Comparison of ENCODE assay signal across 1 cellular context in genomic region chr7:118793552-118793951, GRCh38.
TF ChIP-seq lines count a peak whose summit lies in the region.

No MANE protein-coding gene starts in this region.

TF ChIP-seq in GM23338, 12 proteins besides CTCF, POLR2A, EP300 and RAD21 (continued from another document):
- TF ChIP-seq, protein P1, sequence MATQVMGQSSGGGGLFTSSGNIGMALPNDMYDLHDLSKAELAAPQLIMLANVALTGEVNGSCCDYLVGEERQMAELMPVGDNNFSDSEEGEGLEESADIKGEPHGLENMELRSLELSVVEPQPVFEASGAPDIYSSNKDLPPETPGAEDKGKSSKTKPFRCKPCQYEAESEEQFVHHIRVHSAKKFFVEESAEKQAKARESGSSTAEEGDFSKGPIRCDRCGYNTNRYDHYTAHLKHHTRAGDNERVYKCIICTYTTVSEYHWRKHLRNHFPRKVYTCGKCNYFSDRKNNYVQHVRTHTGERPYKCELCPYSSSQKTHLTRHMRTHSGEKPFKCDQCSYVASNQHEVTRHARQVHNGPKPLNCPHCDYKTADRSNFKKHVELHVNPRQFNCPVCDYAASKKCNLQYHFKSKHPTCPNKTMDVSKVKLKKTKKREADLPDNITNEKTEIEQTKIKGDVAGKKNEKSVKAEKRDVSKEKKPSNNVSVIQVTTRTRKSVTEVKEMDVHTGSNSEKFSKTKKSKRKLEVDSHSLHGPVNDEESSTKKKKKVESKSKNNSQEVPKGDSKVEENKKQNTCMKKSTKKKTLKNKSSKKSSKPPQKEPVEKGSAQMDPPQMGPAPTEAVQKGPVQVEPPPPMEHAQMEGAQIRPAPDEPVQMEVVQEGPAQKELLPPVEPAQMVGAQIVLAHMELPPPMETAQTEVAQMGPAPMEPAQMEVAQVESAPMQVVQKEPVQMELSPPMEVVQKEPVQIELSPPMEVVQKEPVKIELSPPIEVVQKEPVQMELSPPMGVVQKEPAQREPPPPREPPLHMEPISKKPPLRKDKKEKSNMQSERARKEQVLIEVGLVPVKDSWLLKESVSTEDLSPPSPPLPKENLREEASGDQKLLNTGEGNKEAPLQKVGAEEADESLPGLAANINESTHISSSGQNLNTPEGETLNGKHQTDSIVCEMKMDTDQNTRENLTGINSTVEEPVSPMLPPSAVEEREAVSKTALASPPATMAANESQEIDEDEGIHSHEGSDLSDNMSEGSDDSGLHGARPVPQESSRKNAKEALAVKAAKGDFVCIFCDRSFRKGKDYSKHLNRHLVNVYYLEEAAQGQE (IDR thresholded peaks at IDR 0.05; ENCODE audit: unreplicated experiment), result no peak
- TF ChIP-seq POLR2AphosphoS5 (IDR thresholded peaks at IDR 0.05; ENCODE audit: low read depth), result no peak
- no peak for TF ChIP-seq EZH2 (IDR thresholded peaks at IDR 0.05; ENCODE audit: low read depth, unreplicated experiment)
- no peak for TF ChIP-seq NANOG (IDR thresholded peaks at IDR 0.05; ENCODE audit: borderline replicate concordance)
- TF ChIP-seq ZNF114 (CRISPR knock-in tag; IDR thresholded peaks at IDR 0.05), result no peak
